In genomic region chr13:97258801-97259200, GRCh38 we compare ENCODE assay signal across 10 cellular contexts. TPM values are rescaled to one million over a fixed set of nuclear protein-coding genes. Genes with fewer than 3 reads are reported as not detected.
DNase-seq lines count a peak whose midpoint lies in the region; ATAC-seq, FAIRE-seq and TF ChIP-seq lines count a peak whose summit lies in the region.
"Had no signal": no experiment of that assay in that cellular context is flagged by ENCODE, and none has a peak within 500 bp of the region (broad histone marks: within the 10 kb centered on the region; RNA-seq: fewer than 3 reads in every experiment).

No MANE protein-coding gene starts in this region.

- H3K9ac ChIP-seq in K562 (ENCODE audit: insufficient read depth in 1 of 2, low read depth in 2 of 2, low read length in 2 of 2), result peak overlapping the region; percentile 72 to 93; a peak in 3 of 4 replicates
- H3K9ac ChIP-seq: BLaER1 treated with 17β-estradiol and CSF1 and Interleukin-3, amounts not matched to agents 10 nM and 100 nM had no signal

- CTCF ChIA-PET in K562 (lab: Yijun Ruan, JAX; ENCODE audit: low intra/inter-chr PET ratio), result no interaction called here

- POLR2A ChIA-PET in K562 (lab: Yijun Ruan, JAX), result interaction anchor here (1.2 to 2.6 kb wide), 3 partner anchors 8 to 35 kb away, joined by 4 to 15 read pairs (median 12); no protein-coding TSS in a partner anchor

- H3K9me1 ChIP-seq in K562 (ENCODE audit: control insufficient read depth, insufficient read depth, low read length), result no peaks in the 10 kb centered on the region

- peak overlapping the region; percentile 74 for H3K4me2 ChIP-seq in K562 (ENCODE audit: insufficient read depth, low read length)

- FAIRE-seq in K562 (lab: Jason Lieb, UNC), result no peak

- peaks cover 19 to 96% (median 81%) of the 10 kb centered on the region in 12 donors for H3K4me1 ChIP-seq in heart left ventricle
- H3K4me1 ChIP-seq in K562 (replicated peaks in 1 of 2; ENCODE audit: control insufficient read depth in 2 of 2, insufficient read depth in 2 of 2, low read length in 2 of 2), result peaks cover 30 to 76% of the 10 kb centered on the region in 2 experiments
- H3K4me1 ChIP-seq in lower lobe of right lung, result peaks cover 78% of the 10 kb centered on the region
- H3K4me1 ChIP-seq in uterus, result peaks cover 20 to 22% of the 10 kb centered on the region in 2 donors

- H3K27ac ChIP-seq in heart left ventricle (peak overlapping the region in 10 of 12 donors; percentile 39 to 89 (median 72)), K562 (ENCODE audit: extremely low read depth, low read depth, low read length) (peak overlapping the region; percentile 100), lower lobe of right lung (peak overlapping the region; percentile 56), uterus (peak overlapping the region; percentile 63 to 71)

- H3K36me3 ChIP-seq in heart left ventricle (no peaks in the 10 kb centered on the region), K562 (ENCODE audit: control insufficient read depth, insufficient read depth, low read length) (peaks cover 13% of the 10 kb centered on the region; the same call in 1 of the 3 replicates), lower lobe of right lung (no peaks in the 10 kb centered on the region), uterus (no peaks in the 10 kb centered on the region)

- H2AFZ ChIP-seq in K562 (ENCODE audit: low read depth, low read length), result no peak overlapping the region

- in situ Hi-C loops in K562 (cut with MboI), result no loop called here

- DNase-seq in heart left ventricle (no peak), left cardiac atrium (no peak), K562 (ENCODE audit: extremely low read depth in 1 of 4, low spot score in 3 of 4) (no peak), lower lobe of right lung (no peak), uterus (no peak), HUDEP-2 (lab: John Stamatoyannopoulos, UW; ENCODE audit: unreplicated experiment in 76 of 76) (no peak), amygdala (lab: John Stamatoyannopoulos, UW) (no peak)
- DNase-seq: NCI-H510A had no signal

- 72 to 79% (median 77%) methylated on average over 2 of the region's 2 CpGs for WGBS in heart left ventricle, 4 donors
- WGBS in K562 (ENCODE audit: insufficient coverage, low coverage, missing lambda C conversion rate), result 16% methylated on average over 2 of the region's 2 CpGs

- intact Hi-C loops in heart left ventricle (cut with DNase I), result loop anchor here in 1 of 10 donors (5.0 kb wide), 1 partner anchor 36 kb away; the partner anchor contains the start of gene MBNL2
- intact Hi-C loops in left cardiac atrium (cut with DNase I), result no loop called here
- intact Hi-C loops in K562 (cut with micrococcal nuclease), result loop anchor here (5.0 kb wide), 2 partner anchors 84 to 146 kb away; no protein-coding TSS in a partner anchor
- intact Hi-C loops in lower lobe of right lung (cut with DNase I), result no loop called here
- intact Hi-C loops in uterus (cut with DNase I; ENCODE audit: low total_unique reads), result no loop called here

- no peak for TF ChIP-seq POLR2A in heart left ventricle (IDR thresholded peaks at IDR 0.05)
- TF ChIP-seq POLR2A in K562 (conservative IDR thresholded peaks at IDR 0.05), result no peak
- TF ChIP-seq POLR2A in uterus (IDR thresholded peaks at IDR 0.05), result no peak

- peaks cover 89% of the 10 kb centered on the region for H3K79me2 ChIP-seq in K562 (ENCODE audit: control insufficient read depth, insufficient read depth, low read length)

- no peak for TF ChIP-seq RAD21 in K562 (CRISPR knock-in tag; conservative IDR thresholded peaks at IDR 0.05 in 1 of 2, IDR thresholded peaks at IDR 0.05 in 1 of 2)

- H3K27me3 ChIP-seq in heart left ventricle (no peaks in the 10 kb centered on the region), K562 (ENCODE audit: control insufficient read depth in 2 of 2, insufficient read depth in 2 of 2, low read length in 2 of 2) (no peaks in the 10 kb centered on the region), lower lobe of right lung (ENCODE audit: low read depth) (no peaks in the 10 kb centered on the region), uterus (no peaks in the 10 kb centered on the region)
- H3K27me3 ChIP-seq: BLaER1 treated with 17β-estradiol and CSF1 and Interleukin-3, amounts not matched to agents 10 nM and 100 nM had no signal

- TF ChIP-seq CTCF in heart left ventricle (IDR thresholded peaks at IDR 0.05) (no peak), K562 (IDR thresholded peaks at IDR 0.05 in 2 of 3, conservative IDR thresholded peaks at IDR 0.05 in 1 of 3; ENCODE audit: insufficient read depth in 2 of 3, low read depth in 1 of 3, low read length in 3 of 3) (no peak), lower lobe of right lung (IDR thresholded peaks at IDR 0.05) (no peak), uterus (IDR thresholded peaks at IDR 0.05) (no peak)

- H3K9me3 ChIP-seq in heart left ventricle, result no peaks in the 10 kb centered on the region
- H3K9me3 ChIP-seq in K562 (replicated peaks; ENCODE audit: control insufficient read depth, insufficient read depth, low read depth, low read length), result no peaks in the 10 kb centered on the region
- H3K9me3 ChIP-seq in lower lobe of right lung, result no peaks in the 10 kb centered on the region
- H3K9me3 ChIP-seq in uterus, result no peaks in the 10 kb centered on the region

- H3K4me3 ChIP-seq in heart left ventricle (no peak overlapping the region), K562 (no peak overlapping the region), lower lobe of right lung (no peak overlapping the region), uterus (no peak overlapping the region)
- H3K4me3 ChIP-seq: BLaER1 treated with 17β-estradiol and CSF1 and Interleukin-3, amounts not matched to agents 10 nM and 100 nM had no signal

- TF ChIP-seq EP300 in K562 (IDR thresholded peaks at IDR 0.05; ENCODE audit: low read length), result no peak

- no TSS peak for BruUV-seq in K562 (replicated peaks; lab: Mats Ljungman, UMichigan)

- no peaks in the 10 kb centered on the region for H4K20me1 ChIP-seq in K562 (replicated peaks; ENCODE audit: control insufficient read depth, insufficient read depth, low read length)

- no peak for ATAC-seq in heart left ventricle
- no peak for ATAC-seq in left cardiac atrium
- ATAC-seq in K562, result no peak
- ATAC-seq in lower lobe of right lung, result no peak
- ATAC-seq in HG02885 (IDR thresholded peaks at IDR 0.05; ENCODE audit: poor library complexity, unreplicated experiment), result no peak

TF ChIP-seq in K562, 482 proteins besides CTCF, POLR2A, EP300 and RAD21 (continues in another document):
- TF ChIP-seq CTCFL (IDR thresholded peaks at IDR 0.05; ENCODE audit: borderline replicate concordance, insufficient read depth, low read depth, low read length, poor library complexity, severe bottlenecking), result no peak

RNA-seq across cellular contexts. Expression of gene MBNL2, which starts 36.7 kb away (rescaled TPM):
- total RNA-seq in heart left ventricle (100 to 1,000 TPM in 1 of 9 donors, 10 to 100 TPM in 8; 59.4 to 100 (median 83.1) TPM), left cardiac atrium (10 to 100 TPM; 52.0 to 60.3 TPM), K562 (2014; rRNA removed) (13.8 and 14.1 TPM in 2 replicates), K562 (2014; rRNA removed; fragmentation: Illumina TruSeq; extraction: Trizol) (22.8 and 26.7 TPM in 2 replicates), K562 (2015; rRNA removed; fragmentation: Illumina TruSeq; extraction: Trizol) (6.3 and 7.5 TPM in 2 replicates), K562 (2021) (22.0 and 24.8 TPM in 2 replicates), lower lobe of right lung (58.2 TPM), uterus (100 to 1,000 TPM in 1 of 4 donors, 10 to 100 TPM in 3; 50.7 to 115 (median 72.0) TPM)
- polyA plus RNA-seq in heart left ventricle (10 to 100 TPM; 18.5 to 41.9 TPM), K562 (2011; rRNA removed) (14.7 and 16.8 TPM in 2 replicates), K562 (2014; fragmentation: Illumina TruSeq; extraction: Trizol) (18.2 and 19.6 TPM in 2 replicates), K562 (2014; fragmentation: Nextera tagmentation; extraction: Ambion mirVana) (10 to 100 TPM in 1 of 2 experiments, 1 to 10 TPM in 1; 7.0 to 10.5 TPM), K562 (2014; rRNA removed) (9.1 and 11.7 TPM in 2 replicates)
- total RNA-seq in K562 (2011; cell fraction: chromatin; rRNA removed; ENCODE audit: low replicate concordance), result 15.8 and 50.2 TPM in 2 replicates
- 6.8 and 9.1 TPM in 2 replicates for total RNA-seq in K562 (2011; cell fraction: nucleolus; rRNA removed)
- 14.8 and 18.3 TPM in 2 replicates for total RNA-seq in K562 (2011; cell fraction: nucleoplasm; rRNA removed)
- 8.7 and 16.4 TPM in 2 replicates for polyA plus RNA-seq in K562 (2011; cell fraction: cytosol; rRNA removed)
- polyA plus RNA-seq in K562 (2011; cell fraction: nucleus; rRNA removed), result 14.1 and 16.0 TPM in 2 replicates
- 7.2 and 20.6 TPM in 2 replicates for polyA plus RNA-seq in K562 (2012)
- 63.7 and 74.2 TPM in 2 replicates for polyA minus RNA-seq in K562 (2011; rRNA and poly(A)+ RNA removed)
- 18.5 and 23.4 TPM in 2 replicates for polyA minus RNA-seq in K562 (2011; cell fraction: cytosol; rRNA and poly(A)+ RNA removed)
- 16.4 and 39.1 TPM in 2 replicates for polyA minus RNA-seq in K562 (2011; cell fraction: nucleus; rRNA and poly(A)+ RNA removed)
